In genomic region chr5:159475026-159475425, GRCh38 we compare ENCODE assay signal across 24 cellular contexts.
"Had no signal": no experiment of that assay in that cellular context is flagged by ENCODE, and none has a peak within 500 bp of the region (broad histone marks: within the 10 kb centered on the region; RNA-seq: fewer than 3 reads in every experiment).

No MANE protein-coding gene starts in this region.

- ATAC-seq: gastrocnemius medialis, heart right ventricle, left cardiac atrium, left lung, left ventricle myocardium superior, lower lobe of right lung, mucosa of descending colon had no signal

- H3K4me1 ChIP-seq: esophagus muscularis mucosa, gastrocnemius medialis, left lung, lower lobe of right lung had no signal

- H3K36me3 ChIP-seq: esophagus muscularis mucosa, gastrocnemius medialis, heart right ventricle, left lung, lower lobe of right lung had no signal

- H3K4me3 ChIP-seq: coronary artery, dorsolateral prefrontal cortex, esophagus muscularis mucosa, gastrocnemius medialis, heart right ventricle, left lung, lower lobe of right lung, mucosa of descending colon had no signal

- H3K27ac ChIP-seq: coronary artery, dorsolateral prefrontal cortex, esophagus muscularis mucosa, gastrocnemius medialis, heart right ventricle, left lung, lower lobe of right lung had no signal

- FAIRE-seq: colon, endothelial cell of umbilical vein, kidney had no signal

- H3K9me3 ChIP-seq: mucosa of descending colon had no signal

- DNase-seq: dermis blood vessel endothelial cell; dorsolateral prefrontal cortex; effector CD4-positive, alpha-beta T cell; effector memory CD4-positive, alpha-beta T cell; foreskin melanocyte; gastrocnemius medialis; glutamatergic neuron; head of caudate nucleus; heart right ventricle; hippocampal formation; immature natural killer cell; islet precursor cell; kidney; left cardiac atrium; left lung; left ventricle myocardium superior; lower lobe of right lung; mesenchymal stem cell; mucosa of descending colon; naive B cell had no signal
